9 cellular contexts compared by ENCODE assay signal in the genomic region with DNA sequence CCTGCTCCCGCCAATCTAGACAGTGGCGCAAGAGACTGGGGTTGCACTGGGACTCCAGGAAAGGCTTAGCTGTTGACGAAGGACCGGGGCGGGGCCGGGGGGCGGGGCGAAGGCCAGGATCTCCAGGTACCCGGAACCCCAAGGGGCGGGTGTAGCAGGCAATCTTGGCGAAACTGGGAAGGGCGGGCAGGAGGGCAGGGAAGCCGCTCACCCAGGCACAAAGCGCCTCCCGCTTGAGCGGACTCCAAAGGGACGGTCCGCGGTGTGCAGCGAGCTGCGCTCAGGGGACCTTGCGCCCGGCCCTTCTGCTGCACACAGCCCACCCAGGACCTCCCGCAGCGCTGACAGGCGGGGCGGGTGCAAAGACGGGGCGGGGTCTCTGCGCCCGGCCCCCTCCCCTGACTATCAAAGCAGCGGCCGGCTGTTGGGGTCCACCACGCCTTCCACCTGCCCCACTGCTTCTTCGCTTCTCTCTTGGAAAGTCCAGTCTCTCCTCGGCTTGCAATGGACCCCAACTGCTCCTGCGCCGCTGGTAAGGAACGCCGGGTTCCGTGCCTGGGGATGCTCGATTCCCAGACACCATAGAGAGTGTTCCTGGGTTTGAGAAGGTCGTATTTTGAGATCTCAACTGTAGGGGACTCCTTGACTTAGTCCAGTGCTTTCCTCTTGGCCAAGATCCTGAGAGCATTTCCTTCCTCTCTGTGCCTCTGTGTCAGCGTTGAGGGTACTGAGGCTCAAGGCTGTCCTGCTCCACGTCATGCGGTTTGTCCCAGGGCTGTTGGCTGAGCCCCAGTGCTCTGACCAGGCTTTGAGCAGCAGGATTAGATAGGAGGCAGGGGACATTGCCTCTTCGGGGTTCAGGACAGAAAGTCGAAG.
DNase-seq lines count a peak whose midpoint lies in the region; ATAC-seq, FAIRE-seq and TF ChIP-seq lines count a peak whose summit lies in the region.
"Had no signal": no experiment of that assay in that cellular context is flagged by ENCODE, and none has a peak within 500 bp of the region (broad histone marks: within the 10 kb centered on the region; RNA-seq: fewer than 3 reads in every experiment).

A gene (plus strand): TSS at position 405 of the 876 bp plus-strand sequence. CDS start 100 bp downstream, at position 505.

- in situ Hi-C loops in astrocyte of the spinal cord (cut with HindIII; ENCODE audit: low sequenced_read_pairs), result no loop called here

- DNase-seq in DMS79 treated with DMSO at 0.1 percent for 48 hours (lab: John Stamatoyannopoulos, UW), result peak; percentile 42
- peak; percentile 58 for DNase-seq in T-helper 22 cell (ENCODE audit: low read depth)
- DNase-seq in astrocyte of the spinal cord (ENCODE audit: low read depth, low spot score), result no peak
- no peak for DNase-seq in skeletal muscle cell (ENCODE audit: low read depth)
- no peak for DNase-seq in H54 (ENCODE audit: insufficient read length, low spot score)

- H3F3A ChIP-seq in Loucy (ENCODE audit: low read depth), result no peaks in the 10 kb centered on the region

- H3K4me2 ChIP-seq in Loucy (ENCODE audit: low read depth, low read length, poor library complexity, severe bottlenecking), result peak within 1 kb of the TSS; percentile 86

- no peaks in the 10 kb centered on the region for H3K36me3 ChIP-seq in Loucy (ENCODE audit: insufficient read depth, low read length)

- no peak for TF ChIP-seq CTCF in Loucy (conservative IDR thresholded peaks at IDR 0.05; ENCODE audit: low read length)
- TF ChIP-seq CTCF in astrocyte of the spinal cord (IDR thresholded peaks at IDR 0.05; ENCODE audit: low read depth, low read length), result no peak

- H4K20me1 ChIP-seq in Loucy (ENCODE audit: insufficient read depth, low read length, poor library complexity, severe bottlenecking), result no peaks in the 10 kb centered on the region

- peaks cover 11% of the 10 kb centered on the region for H3K4me1 ChIP-seq in Loucy (ENCODE audit: insufficient read depth, low read length, poor library complexity, severe bottlenecking)

- no peak for TF ChIP-seq POLR2A in H54 (IDR thresholded peaks at IDR 0.05; ENCODE audit: low read depth, low read length)

- peak within 1 kb of the TSS; percentile 95 for H2AFZ ChIP-seq in Loucy (ENCODE audit: low read length)

- no peak for FAIRE-seq in H54 (lab: Jason Lieb, UNC)
- FAIRE-seq: TTC549 had no signal

- H3K9me2 ChIP-seq in Loucy (replicated peaks; ENCODE audit: low read depth, low read length), result no peaks in the 10 kb centered on the region

- H3K9me3 ChIP-seq in Loucy (ENCODE audit: insufficient read depth, low read depth, low read length), result no peaks in the 10 kb centered on the region

- H3K27me3 ChIP-seq in Loucy (ENCODE audit: insufficient read depth, low read length, poor library complexity, severe bottlenecking), result no peaks in the 10 kb centered on the region

- H3K9ac ChIP-seq in Loucy (ENCODE audit: low read depth, low read length, poor library complexity, severe bottlenecking), result peak within 1 kb of the TSS; percentile 57

- H3K4me3 ChIP-seq in Loucy (ENCODE audit: low read length, poor library complexity, severe bottlenecking), result peak within 1 kb of the TSS; percentile 78
- H3K4me3 ChIP-seq in astrocyte of the spinal cord (ENCODE audit: low read depth, low read length), result peak within 1 kb of the TSS; percentile 43
- peak within 1 kb of the TSS; percentile 75 for H3K4me3 ChIP-seq in iPS-11a (ENCODE audit: low read depth, low read length)
- H3K4me3 ChIP-seq in skeletal muscle cell (ENCODE audit: low read depth, low read length), result peak within 1 kb of the TSS; percentile 44

- no peaks in the 10 kb centered on the region for H3K79me2 ChIP-seq in Loucy (ENCODE audit: insufficient read depth, low read length)

- no peak for ATAC-seq in HG03045 (IDR thresholded peaks at IDR 0.05; ENCODE audit: unreplicated experiment)

Comparison
In these comparisons a context has a peak if more than half of its experiments do, and no peak if none do; other contexts are left out.
1. DNase-seq: peak in DMS79 treated with DMSO at 0.1 percent for 48 hours (single experiment) and T-helper 22 cell (single experiment); none in astrocyte of the spinal cord (single experiment), skeletal muscle cell (single experiment) and H54 (single experiment).
2. Peak in every context shown above with its lines, with median percentiles within 50 percentile points of each other: H3K4me3 ChIP-seq.